17 cellular contexts compared by ENCODE assay signal in genomic region chr3:186067360-186068242, GRCh38. TPM values are rescaled to one million over a fixed set of nuclear protein-coding genes. Genes with fewer than 3 reads are reported as not detected.
DNase-seq lines count a peak whose midpoint lies in the region; ATAC-seq lines count a peak whose summit lies in the region.
"Had no signal": no experiment of that assay in that cellular context is flagged by ENCODE, and none has a peak within 500 bp of the region (broad histone marks: within the 10 kb centered on the region; RNA-seq: fewer than 3 reads in every experiment).

No MANE protein-coding gene starts in this region.

- ATAC-seq in activated CD8-positive, alpha-beta memory T cell treated with anti-CD3 and anti-CD28 coated beads, Interleukin-2, amount 10 ng/mL, durations not matched to agents 7 days and 5 days, result peak; percentile 57
- peak; percentile 53 for ATAC-seq in HG03045 (IDR thresholded peaks at IDR 0.05; ENCODE audit: unreplicated experiment)
- no peak for ATAC-seq in stimulated activated effector memory CD8-positive, alpha-beta T cell treated with anti-CD3 and anti-CD28 coated beads, Interleukin-12 subunit alpha, Interleukin-12 subunit beta, amount 100 ng/mL, for 72 hours
- ATAC-seq in GM18868 (IDR thresholded peaks at IDR 0.05; ENCODE audit: unreplicated experiment), result no peak
- no peak for ATAC-seq in HG02588 (IDR thresholded peaks at IDR 0.05; ENCODE audit: unreplicated experiment)
- ATAC-seq: esophagus mucosa had no signal

- peaks cover 71% of the 10 kb centered on the region for H3K27me3 Mint-ChIP-seq in activated CD8-positive, alpha-beta memory T cell treated with anti-CD3 and anti-CD28 coated beads, Interleukin-2, amount 10 ng/mL, durations not matched to agents 7 days and 5 days
- peaks cover 47% of the 10 kb centered on the region for H3K27me3 Mint-ChIP-seq in activated naive CD8-positive, alpha-beta T cell treated with anti-CD3 and anti-CD28 coated beads for 36 hours

- H3K4me3 Mint-ChIP-seq in activated CD8-positive, alpha-beta memory T cell treated with anti-CD3 and anti-CD28 coated beads, Interleukin-2, amount 10 ng/mL, durations not matched to agents 7 days and 5 days, result peak overlapping the region; percentile 64
- H3K4me3 Mint-ChIP-seq in activated naive CD8-positive, alpha-beta T cell treated with anti-CD3 and anti-CD28 coated beads for 36 hours, result peak overlapping the region; percentile 46
- peak overlapping the region; percentile 22 for H3K4me3 Mint-ChIP-seq in stimulated activated effector memory CD8-positive, alpha-beta T cell treated with anti-CD3 and anti-CD28 coated beads, Interleukin-12 subunit alpha, Interleukin-12 subunit beta, amount 100 ng/mL, for 72 hours

- H3K4me1 Mint-ChIP-seq in activated CD8-positive, alpha-beta memory T cell treated with anti-CD3 and anti-CD28 coated beads, Interleukin-2, amount 10 ng/mL, durations not matched to agents 7 days and 5 days, result peaks cover 5% of the 10 kb centered on the region
- H3K4me1 Mint-ChIP-seq in activated naive CD8-positive, alpha-beta T cell treated with anti-CD3 and anti-CD28 coated beads for 36 hours, result peaks cover 20% of the 10 kb centered on the region
- peaks cover 17% of the 10 kb centered on the region for H3K4me1 Mint-ChIP-seq in stimulated activated effector memory CD8-positive, alpha-beta T cell treated with anti-CD3 and anti-CD28 coated beads, Interleukin-12 subunit alpha, Interleukin-12 subunit beta, amount 100 ng/mL, for 72 hours

- CTCF ChIA-PET in activated CD8-positive, alpha-beta memory T cell treated with anti-CD3 and anti-CD28 coated beads, Interleukin-2, amount 10 ng/mL, durations not matched to agents 7 days and 5 days (lab: Charles Lee), result interaction anchor here (0.9 to 1.3 kb wide), 2 partner anchors 84 to 473 kb away, joined by 3 read pairs; no protein-coding TSS in a partner anchor

- no peak for DNase-seq in activated CD8-positive, alpha-beta memory T cell treated with anti-CD3 and anti-CD28 coated beads, Interleukin-2, amount 10 ng/mL, durations not matched to agents 7 days and 5 days
- DNase-seq in activated CD8-positive, alpha-beta memory T cell treated with anti-CD3 and anti-CD28 coated beads for 24 hours, result no peak
- DNase-seq in activated naive CD8-positive, alpha-beta T cell treated with anti-CD3 and anti-CD28 coated beads for 36 hours, result no peak
- DNase-seq in stimulated activated effector memory CD8-positive, alpha-beta T cell treated with anti-CD3 and anti-CD28 coated beads, Interleukin-12 subunit alpha, Interleukin-12 subunit beta, amount 100 ng/mL, for 72 hours (ENCODE audit: low spot score in 2 of 2), result no peak
- no peak for DNase-seq in NCI-H1105 (lab: John Stamatoyannopoulos, UW)
- DNase-seq: activated effector memory CD4-positive, alpha-beta T cell treated with anti-CD3 and anti-CD28 coated beads, Interleukin-2, amount 50 U/mL, for 16 hours; cerebellar nuclear complex; DMS79 treated with DMSO at 0.1 percent for 48 hours; IMR-90; mammary epithelial cell; NCI-H1694; NCI-H526 treated with DMSO at 0.1 percent for 48 hours; Right ventricle myocardium superior had no signal

- H3K36me3 Mint-ChIP-seq in activated CD8-positive, alpha-beta memory T cell treated with anti-CD3 and anti-CD28 coated beads, Interleukin-2, amount 10 ng/mL, durations not matched to agents 7 days and 5 days, result peaks cover 2% of the 10 kb centered on the region
- H3K36me3 Mint-ChIP-seq in activated naive CD8-positive, alpha-beta T cell treated with anti-CD3 and anti-CD28 coated beads for 36 hours, result no peaks in the 10 kb centered on the region
- H3K36me3 Mint-ChIP-seq in stimulated activated effector memory CD8-positive, alpha-beta T cell treated with anti-CD3 and anti-CD28 coated beads, Interleukin-12 subunit alpha, Interleukin-12 subunit beta, amount 100 ng/mL, for 72 hours, result no peaks in the 10 kb centered on the region

- H3K9me3 Mint-ChIP-seq in activated CD8-positive, alpha-beta memory T cell treated with anti-CD3 and anti-CD28 coated beads, Interleukin-2, amount 10 ng/mL, durations not matched to agents 7 days and 5 days (ENCODE audit: low read depth), result no peaks in the 10 kb centered on the region
- no peaks in the 10 kb centered on the region for H3K9me3 Mint-ChIP-seq in activated naive CD8-positive, alpha-beta T cell treated with anti-CD3 and anti-CD28 coated beads for 36 hours
- H3K9me3 Mint-ChIP-seq in stimulated activated effector memory CD8-positive, alpha-beta T cell treated with anti-CD3 and anti-CD28 coated beads, Interleukin-12 subunit alpha, Interleukin-12 subunit beta, amount 100 ng/mL, for 72 hours, result no peaks in the 10 kb centered on the region

- peak overlapping the region; percentile 68 for H3K27ac Mint-ChIP-seq in activated CD8-positive, alpha-beta memory T cell treated with anti-CD3 and anti-CD28 coated beads, Interleukin-2, amount 10 ng/mL, durations not matched to agents 7 days and 5 days
- H3K27ac Mint-ChIP-seq in activated naive CD8-positive, alpha-beta T cell treated with anti-CD3 and anti-CD28 coated beads for 36 hours, result peak overlapping the region; percentile 42
- no peak overlapping the region for H3K27ac Mint-ChIP-seq in stimulated activated effector memory CD8-positive, alpha-beta T cell treated with anti-CD3 and anti-CD28 coated beads, Interleukin-12 subunit alpha, Interleukin-12 subunit beta, amount 100 ng/mL, for 72 hours

RNA-seq across cellular contexts. Expression of gene ETV5, which starts 41.3 kb away (rescaled TPM):
- under 1 TPM; 0.16 to 0.47 TPM for total RNA-seq in activated CD8-positive, alpha-beta memory T cell treated with anti-CD3 and anti-CD28 coated beads, Interleukin-2, amount 10 ng/mL, durations not matched to agents 7 days and 5 days
- 1 to 10 TPM; 1.0 to 1.2 TPM for total RNA-seq in activated naive CD8-positive, alpha-beta T cell treated with anti-CD3 and anti-CD28 coated beads for 36 hours

Comparison
In these comparisons a context has a peak if more than half of its experiments do, and no peak if none do; other contexts are left out.
1. ATAC-seq: peak in activated CD8-positive, alpha-beta memory T cell treated with anti-CD3 and anti-CD28 coated beads, Interleukin-2, amount 10 ng/mL, durations not matched to agents 7 days and 5 days (single experiment) and HG03045 (single experiment); none in stimulated activated effector memory CD8-positive, alpha-beta T cell treated with anti-CD3 and anti-CD28 coated beads, Interleukin-12 subunit alpha, Interleukin-12 subunit beta, amount 100 ng/mL, for 72 hours (single experiment), GM18868 (single experiment) and HG02588 (single experiment).
2. Peak in every context shown above with its lines, with median percentiles within 50 percentile points of each other: H3K4me3 Mint-ChIP-seq.